ENCODE assay signal across 1 cellular context in genomic region chr2:109662889-109663288, GRCh38.
TF ChIP-seq lines count a peak whose summit lies in the region.

No MANE protein-coding gene starts in this region.

TF ChIP-seq in HCT116, 20 proteins besides CTCF, POLR2A, EP300 and RAD21 (continued from another document):
- no peak for TF ChIP-seq ZBTB33 (IDR thresholded peaks at IDR 0.05; ENCODE audit: extremely low read depth, insufficient replicate concordance, low read length)
